Comparison of ENCODE assay signal across 13 cellular contexts in genomic region chr1:202590975-202591411, GRCh38.
A peak's percentile ranks its signal among the peaks of the same experiment; 100 is the strongest.
DNase-seq lines count a peak whose midpoint lies in the region; ATAC-seq and TF ChIP-seq lines count a peak whose summit lies in the region.
"Had no signal": no experiment of that assay in that cellular context is flagged by ENCODE, and none has a peak within 500 bp of the region (broad histone marks: within the 10 kb centered on the region; RNA-seq: fewer than 3 reads in every experiment).

No MANE protein-coding gene starts in this region.

- BruUV-seq in Calu3 (replicated peaks; lab: Mats Ljungman, UMichigan): no TSS peak

- TF ChIP-seq EP300 in esophagus muscularis mucosa (IDR thresholded peaks at IDR 0.05): no peak

- no peak for ATAC-seq in RWPE2 (ENCODE audit: low read depth)
- peak; percentile 6 for ATAC-seq in stimulated activated effector memory CD8-positive, alpha-beta T cell treated with anti-CD3 and anti-CD28 coated beads, Interleukin-12 subunit alpha, Interleukin-12 subunit beta, amount 100 ng/mL, for 72 hours
- no peak for ATAC-seq in HG02610 (IDR thresholded peaks at IDR 0.05; ENCODE audit: unreplicated experiment)
- ATAC-seq in SK-N-SH treated with all-trans-retinoic acid at 6 μM for 48 hours: no peak
- ATAC-seq: stimulated activated memory B cell treated with anti-CD40 and anti-IgM and Interleukin-4, amounts not matched to agents 10 μg/mL and 1 μg/mL and 100 μg/mL, for 72 hours had no signal

- H3K27me3 ChIP-seq in RWPE2 (ENCODE audit: insufficient read depth, poor library complexity, severe bottlenecking) (no peaks in the 10 kb centered on the region), esophagus muscularis mucosa (peaks cover 0 to 4% (median 0%) of the 10 kb centered on the region in 4 donors)

- peak overlapping the region; percentile 94 for H3K27ac ChIP-seq in RWPE2 (ENCODE audit: poor library complexity, severe bottlenecking)
- peak overlapping the region; percentile 83 to 86 (median 84) for H3K27ac ChIP-seq in esophagus muscularis mucosa (replicated peaks in 1 of 4)

- no peaks in the 10 kb centered on the region for H3K36me3 ChIP-seq in RWPE2 (ENCODE audit: low read depth)
- H3K36me3 ChIP-seq in esophagus muscularis mucosa: peaks cover 0 to 19% (median 6%) of the 10 kb centered on the region in 4 donors

- H3K36me3 Mint-ChIP-seq in Calu3 (ENCODE audit: insufficient read depth, unreplicated experiment): no peaks in the 10 kb centered on the region
- H3K36me3 Mint-ChIP-seq in stimulated activated effector memory CD8-positive, alpha-beta T cell treated with anti-CD3 and anti-CD28 coated beads, Interleukin-12 subunit alpha, Interleukin-12 subunit beta, amount 100 ng/mL, for 72 hours: no peaks in the 10 kb centered on the region

- no peak for TF ChIP-seq POLR2A in esophagus muscularis mucosa (IDR thresholded peaks at IDR 0.05; ENCODE audit: low read depth)

- H3K4me3 ChIP-seq in RWPE2 (ENCODE audit: severe bottlenecking): no peak overlapping the region
- H3K4me3 ChIP-seq in esophagus muscularis mucosa: no peak overlapping the region

- no peaks in the 10 kb centered on the region for H3K9me3 Mint-ChIP-seq in Calu3 (ENCODE audit: low read depth, unreplicated experiment)
- no peaks in the 10 kb centered on the region for H3K9me3 Mint-ChIP-seq in stimulated activated effector memory CD8-positive, alpha-beta T cell treated with anti-CD3 and anti-CD28 coated beads, Interleukin-12 subunit alpha, Interleukin-12 subunit beta, amount 100 ng/mL, for 72 hours
- H3K9me3 Mint-ChIP-seq: nephron progenitor cell; stimulated activated memory B cell treated with anti-CD40 and anti-IgM and Interleukin-4, amounts not matched to agents 10 μg/mL and 1 μg/mL and 100 μg/mL, for 72 hours had no signal

- no peak overlapping the region for H3K4me3 Mint-ChIP-seq in Calu3 (ENCODE audit: low read depth, unreplicated experiment)
- no peak overlapping the region for H3K4me3 Mint-ChIP-seq in stimulated activated effector memory CD8-positive, alpha-beta T cell treated with anti-CD3 and anti-CD28 coated beads, Interleukin-12 subunit alpha, Interleukin-12 subunit beta, amount 100 ng/mL, for 72 hours
- H3K4me3 Mint-ChIP-seq: nephron progenitor cell; stimulated activated memory B cell treated with anti-CD40 and anti-IgM and Interleukin-4, amounts not matched to agents 10 μg/mL and 1 μg/mL and 100 μg/mL, for 72 hours had no signal

- 80% methylated on average over 5 of the region's 5 CpGs for WGBS in esophagus muscularis mucosa

- H3K9me3 ChIP-seq in RWPE2 (ENCODE audit: severe bottlenecking) (no peaks in the 10 kb centered on the region), esophagus muscularis mucosa (no peaks in the 10 kb centered on the region)

- DNase-seq in Calu3 (peak; percentile 45), RWPE2 (ENCODE audit: low spot score) (no peak), esophagus muscularis mucosa (ENCODE audit: extremely low spot score) (no peak), GDM1 (lab: John Stamatoyannopoulos, UW) (no peak)
- DNase-seq in stimulated activated effector memory CD8-positive, alpha-beta T cell treated with anti-CD3 and anti-CD28 coated beads, Interleukin-12 subunit alpha, Interleukin-12 subunit beta, amount 100 ng/mL, for 72 hours (ENCODE audit: low spot score in 2 of 2): no peak
- DNase-seq: activated effector memory CD4-positive, alpha-beta T cell treated with Interleukin-2 at 50 U/mL for 16 hours; NCI-H2081 treated with DMSO at 0.1 percent for 48 hours; NCI-H524; nephron progenitor cell; T1000 had no signal

- intact Hi-C loops in Calu3 (cut with micrococcal nuclease; ENCODE audit: unreplicated experiment): no loop called here
- intact Hi-C loops in esophagus muscularis mucosa (cut with DNase I): no loop called here

- TF ChIP-seq CTCF in Calu3 (IDR thresholded peaks at IDR 0.05; ENCODE audit: unreplicated experiment) (no peak), RWPE2 (IDR thresholded peaks at IDR 0.05; ENCODE audit: poor library complexity, severe bottlenecking) (no peak), esophagus muscularis mucosa (IDR thresholded peaks at IDR 0.05) (no peak)

- no peak overlapping the region for H3K27ac Mint-ChIP-seq in Calu3 (ENCODE audit: unreplicated experiment)
- H3K27ac Mint-ChIP-seq in stimulated activated effector memory CD8-positive, alpha-beta T cell treated with anti-CD3 and anti-CD28 coated beads, Interleukin-12 subunit alpha, Interleukin-12 subunit beta, amount 100 ng/mL, for 72 hours: peak overlapping the region; percentile 8
- H3K27ac Mint-ChIP-seq: nephron progenitor cell; stimulated activated memory B cell treated with anti-CD40 and anti-IgM and Interleukin-4, amounts not matched to agents 10 μg/mL and 1 μg/mL and 100 μg/mL, for 72 hours had no signal

- H3K4me1 Mint-ChIP-seq in Calu3 (ENCODE audit: low read depth, unreplicated experiment): peaks cover 74% of the 10 kb centered on the region
- H3K4me1 Mint-ChIP-seq in stimulated activated effector memory CD8-positive, alpha-beta T cell treated with anti-CD3 and anti-CD28 coated beads, Interleukin-12 subunit alpha, Interleukin-12 subunit beta, amount 100 ng/mL, for 72 hours: no peaks in the 10 kb centered on the region

- H3K27me3 Mint-ChIP-seq in Calu3 (ENCODE audit: unreplicated experiment): no peaks in the 10 kb centered on the region
- H3K27me3 Mint-ChIP-seq: stimulated activated memory B cell treated with anti-CD40 and anti-IgM and Interleukin-4, amounts not matched to agents 10 μg/mL and 1 μg/mL and 100 μg/mL, for 72 hours had no signal

- peaks cover 78% of the 10 kb centered on the region for H3K4me1 ChIP-seq in RWPE2 (ENCODE audit: insufficient read depth, poor library complexity, severe bottlenecking)
- H3K4me1 ChIP-seq in esophagus muscularis mucosa: peaks cover 63 to 75% (median 72%) of the 10 kb centered on the region in 4 donors

- CTCF ChIA-PET in Calu3 (lab: Charles Lee): interaction anchor here (1.6 kb wide), 1 partner anchor 9 kb away, joined by 5 read pairs; no protein-coding TSS in a partner anchor

TF ChIP-seq in SK-N-SH treated with all-trans-retinoic acid at 6 μM for 48 hours, 23 proteins besides CTCF, POLR2A, EP300 and RAD21:
- TF ChIP-seq CSDC2 (CRISPR knock-in tag; IDR thresholded peaks at IDR 0.05) (no peak), GLIS3 (CRISPR knock-in tag; IDR thresholded peaks at IDR 0.05) (no peak), ZFP30 (CRISPR knock-in tag; IDR thresholded peaks at IDR 0.05) (no peak), RARB (CRISPR knock-in tag; IDR thresholded peaks at IDR 0.05) (no peak), ZNF8 (CRISPR knock-in tag; IDR thresholded peaks at IDR 0.05) (no peak), PPARA (CRISPR knock-in tag; IDR thresholded peaks at IDR 0.05; ENCODE audit: borderline replicate concordance) (no peak), PATZ1 (CRISPR knock-in tag; IDR thresholded peaks at IDR 0.05; ENCODE audit: borderline replicate concordance) (no peak), ARNTL (CRISPR knock-in tag; IDR thresholded peaks at IDR 0.05; ENCODE audit: borderline replicate concordance, low read depth) (no peak), ZC3H10 (CRISPR knock-in tag; IDR thresholded peaks at IDR 0.05) (no peak), TOX (CRISPR knock-in tag; IDR thresholded peaks at IDR 0.05; ENCODE audit: borderline replicate concordance) (no peak), BACH2 (CRISPR knock-in tag; IDR thresholded peaks at IDR 0.05; ENCODE audit: borderline replicate concordance) (no peak), ESRRG (CRISPR knock-in tag; IDR thresholded peaks at IDR 0.05) (no peak), ZNF70 (CRISPR knock-in tag; IDR thresholded peaks at IDR 0.05) (no peak), TCF4 (CRISPR knock-in tag; IDR thresholded peaks at IDR 0.05; ENCODE audit: borderline replicate concordance) (no peak), ISL1 (CRISPR knock-in tag; IDR thresholded peaks at IDR 0.05) (no peak), CSRNP3 (CRISPR knock-in tag; IDR thresholded peaks at IDR 0.05) (no peak)
- TF ChIP-seq, protein P1, sequence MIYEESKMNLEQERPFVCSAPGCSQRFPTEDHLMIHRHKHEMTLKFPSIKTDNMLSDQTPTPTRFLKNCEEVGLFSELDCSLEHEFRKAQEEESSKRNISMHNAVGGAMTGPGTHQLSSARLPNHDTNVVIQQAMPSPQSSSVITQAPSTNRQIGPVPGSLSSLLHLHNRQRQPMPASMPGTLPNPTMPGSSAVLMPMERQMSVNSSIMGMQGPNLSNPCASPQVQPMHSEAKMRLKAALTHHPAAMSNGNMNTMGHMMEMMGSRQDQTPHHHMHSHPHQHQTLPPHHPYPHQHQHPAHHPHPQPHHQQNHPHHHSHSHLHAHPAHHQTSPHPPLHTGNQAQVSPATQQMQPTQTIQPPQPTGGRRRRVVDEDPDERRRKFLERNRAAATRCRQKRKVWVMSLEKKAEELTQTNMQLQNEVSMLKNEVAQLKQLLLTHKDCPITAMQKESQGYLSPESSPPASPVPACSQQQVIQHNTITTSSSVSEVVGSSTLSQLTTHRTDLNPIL (CRISPR knock-in tag; IDR thresholded peaks at IDR 0.05; ENCODE audit: low read depth): no peak
TF ChIP-seq in SK-N-SH treated with all-trans-retinoic acid at 6 μM for 48 hours: peak in this region for 0.
